In the genomic region with DNA sequence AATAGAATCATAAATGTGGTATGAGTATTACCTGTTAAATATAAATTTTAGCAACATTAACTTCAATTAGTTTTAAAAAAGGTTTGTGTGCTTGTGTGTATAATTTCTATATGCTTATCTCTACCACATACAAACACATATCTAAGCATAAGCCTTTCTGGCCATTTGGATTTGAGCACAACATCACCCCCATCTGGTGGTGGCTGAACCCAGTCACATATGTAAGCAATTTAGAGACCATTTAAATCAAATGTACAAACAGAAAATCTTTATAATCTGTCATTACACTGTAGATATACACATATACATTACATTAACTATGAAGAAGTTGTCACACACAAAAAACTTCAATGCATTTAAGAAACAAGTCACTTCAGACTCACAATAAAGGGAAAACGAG, we compare ENCODE assay signal across 8 cellular contexts. TPM values are rescaled to one million over a fixed set of nuclear protein-coding genes. Genes with fewer than 3 reads are reported as not detected.
A peak's percentile ranks its signal among the peaks of the same experiment; 100 is the strongest.
DNase-seq lines count a peak whose midpoint lies in the region; ATAC-seq and TF ChIP-seq lines count a peak whose summit lies in the region.

No MANE protein-coding gene starts in this region.

- TF ChIP-seq CTCF in Calu3 (IDR thresholded peaks at IDR 0.05; ENCODE audit: unreplicated experiment) = no peak
- peak; percentile 18; the same call in 1 of the 2 replicates for TF ChIP-seq CTCF in RWPE1 (conservative IDR thresholded peaks at IDR 0.05; ENCODE audit: low read depth)
- TF ChIP-seq CTCF in fibroblast of lung (conservative IDR thresholded peaks at IDR 0.05 in 1 of 2, IDR thresholded peaks at IDR 0.05 in 1 of 2; ENCODE audit: low read depth in 1 of 2, low read length in 2 of 2) = peak; percentile 34 to 57
- TF ChIP-seq CTCF in spleen (IDR thresholded peaks at IDR 0.05 in 8 of 11, conservative IDR thresholded peaks at IDR 0.05 in 3 of 11) = peak in 7 of 11 experiments; percentile 10 to 48 (median 33)
- TF ChIP-seq CTCF in GM13976 (IDR thresholded peaks at IDR 0.05; ENCODE audit: borderline replicate concordance, control extremely low read depth, extremely low read depth, insufficient read depth, missing control alignments) = no peak

- 67 to 98% (median 73%) methylated on average over 1 of the region's 1 CpG for WGBS in spleen, 5 donors

- H3K36me3 ChIP-seq in H7 (replicated peaks; ENCODE audit: control insufficient read depth, insufficient read depth, low read length) (no peaks in the 10 kb centered on the region), fibroblast of lung (ENCODE audit: control insufficient read depth, insufficient read depth, low read length) (no peaks in the 10 kb centered on the region), spleen (peaks cover 0 to 13% (median 0%) of the 10 kb centered on the region in 6 donors)

- no peak for TF ChIP-seq POLR2A in spleen (IDR thresholded peaks at IDR 0.05)

- CTCF ChIA-PET in Calu3 (lab: Charles Lee) = no interaction called here
- CTCF ChIA-PET in RWPE1 (lab: Yijun Ruan, JAX) = interaction anchor here (0.6 kb wide), 1 partner anchor 15 kb away, joined by 3 read pairs; no protein-coding TSS in a partner anchor

- POLR2A ChIA-PET in RWPE1 (lab: Yijun Ruan, JAX; ENCODE audit: low non-redundant PET) = no interaction called here

- no peaks in the 10 kb centered on the region for H3K27me3 Mint-ChIP-seq in Calu3 (ENCODE audit: unreplicated experiment)

- H3K27me3 ChIP-seq in H7 (ENCODE audit: control insufficient read depth, insufficient read depth, low read length) = no peaks in the 10 kb centered on the region
- no peaks in the 10 kb centered on the region for H3K27me3 ChIP-seq in fibroblast of lung (ENCODE audit: control insufficient read depth, insufficient read depth, low read length)
- H3K27me3 ChIP-seq in spleen (replicated peaks in 1 of 7) = no peaks in the 10 kb centered on the region

- in situ Hi-C loops in GM13976 (cut with MboI; ENCODE audit: low sequenced_read_pairs, unreplicated experiment) = no loop called here

- H3K27ac Mint-ChIP-seq in Calu3 (ENCODE audit: unreplicated experiment) = no peak overlapping the region

- peaks cover 8% of the 10 kb centered on the region for H3K4me1 Mint-ChIP-seq in Calu3 (ENCODE audit: low read depth, unreplicated experiment)

- H3K4me3 Mint-ChIP-seq in Calu3 (ENCODE audit: low read depth, unreplicated experiment) = no peak overlapping the region

- H2AFZ ChIP-seq in fibroblast of lung (ENCODE audit: low read length) = no peak overlapping the region

- no peak overlapping the region for H3K4me2 ChIP-seq in fibroblast of lung (ENCODE audit: extremely low read depth, insufficient read depth, low read length)

- no peaks in the 10 kb centered on the region for H4K20me1 ChIP-seq in fibroblast of lung (ENCODE audit: control insufficient read depth, extremely low read depth, insufficient read depth, low read length)

- no peaks in the 10 kb centered on the region for H3K9me3 ChIP-seq in fibroblast of lung (ENCODE audit: control insufficient read depth, insufficient read depth, low read depth, low read length)
- no peaks in the 10 kb centered on the region for H3K9me3 ChIP-seq in spleen

- intact Hi-C loops in Calu3 (cut with micrococcal nuclease; ENCODE audit: unreplicated experiment) (no loop called here), spleen (cut with DNase I; ENCODE audit: low total_unique reads) (no loop called here)

- H3K9ac ChIP-seq in fibroblast of lung (ENCODE audit: insufficient read depth, low read length) = no peak overlapping the region

- ATAC-seq in GM21367 (IDR thresholded peaks at IDR 0.05; ENCODE audit: unreplicated experiment) (no peak), HG03139 (IDR thresholded peaks at IDR 0.05; ENCODE audit: unreplicated experiment) (no peak)

- no peaks in the 10 kb centered on the region for H3K9me3 Mint-ChIP-seq in Calu3 (ENCODE audit: low read depth, unreplicated experiment)

- BruUV-seq in Calu3 (replicated peaks; lab: Mats Ljungman, UMichigan) = no TSS peak

- H3K36me3 Mint-ChIP-seq in Calu3 (ENCODE audit: insufficient read depth, unreplicated experiment) = peaks cover 11% of the 10 kb centered on the region

- H3K4me1 ChIP-seq in fibroblast of lung (ENCODE audit: control insufficient read depth, extremely low read depth, insufficient read depth, low read length) (no peaks in the 10 kb centered on the region), spleen (peaks cover 0 to 6% (median 2%) of the 10 kb centered on the region in 6 donors)

- DNase-seq in Calu3 (peak; percentile 9), H7 (peak; percentile 16), RWPE1 (ENCODE audit: low spot score) (peak; percentile 8), fibroblast of lung (ENCODE audit: low read depth in 2 of 2) (peak; percentile 15 to 60), spleen (no peak), GM13976 (ENCODE audit: low spot score) (no peak)

- H3K27ac ChIP-seq in RWPE1 (no peak overlapping the region), fibroblast of lung (ENCODE audit: insufficient read depth, low read length) (no peak overlapping the region), spleen (no peak overlapping the region)

- H3K4me3 ChIP-seq in H7 (ENCODE audit: insufficient read depth, low read depth, low read length) = no peak overlapping the region
- H3K4me3 ChIP-seq in fibroblast of lung (replicated peaks in 1 of 4; ENCODE audit: control extremely low read depth in 1 of 4, insufficient read depth in 1 of 4, low read depth in 3 of 4, low read length in 4 of 4) = no peak overlapping the region
- H3K4me3 ChIP-seq in spleen = no peak overlapping the region

- H3K79me2 ChIP-seq in fibroblast of lung (ENCODE audit: control insufficient read depth, insufficient read depth, low read length) = no peaks in the 10 kb centered on the region

RNA-seq across cellular contexts. Expression of a gene that starts 31.7 kb away (rescaled TPM):
- not detected in 2 replicates for total RNA-seq in Calu3 (2022)
- not detected in 2 replicates for total RNA-seq in H7 (2014; rRNA removed; shearing (Covaris generic))
- total RNA-seq in fibroblast of lung = not detected in 2 replicates
- not detected in 2 replicates for polyA plus RNA-seq in fibroblast of lung
- polyA plus RNA-seq in fibroblast of lung (2012) = not detected in 2 replicates
- not detected in 2 replicates for polyA minus RNA-seq in fibroblast of lung (ENCODE audit: low replicate concordance)
- 1 to 10 TPM in 1 of 7 donors, under 1 TPM in 3, not detected in 3; 0.11 to 2.7 (median 0.46) TPM for total RNA-seq in spleen
- under 1 TPM in 2 of 3 donors, not detected in 1; 0.03 to 0.54 TPM for polyA plus RNA-seq in spleen

Comparison
In these comparisons a context has a peak if more than half of its experiments do, and no peak if none do; other contexts are left out.
1. DNase-seq: peak in Calu3 (single experiment), H7 (single experiment), RWPE1 (single experiment) and fibroblast of lung (2 of 2); none in spleen (single experiment) and GM13976 (single experiment).
2. CTCF ChIP-seq: peak in RWPE1 (single experiment), fibroblast of lung (2 of 2) and spleen (7 of 11); none in Calu3 (single experiment) and GM13976 (single experiment).